ENCODE assay signal across 8 cellular contexts in the genomic region with DNA sequence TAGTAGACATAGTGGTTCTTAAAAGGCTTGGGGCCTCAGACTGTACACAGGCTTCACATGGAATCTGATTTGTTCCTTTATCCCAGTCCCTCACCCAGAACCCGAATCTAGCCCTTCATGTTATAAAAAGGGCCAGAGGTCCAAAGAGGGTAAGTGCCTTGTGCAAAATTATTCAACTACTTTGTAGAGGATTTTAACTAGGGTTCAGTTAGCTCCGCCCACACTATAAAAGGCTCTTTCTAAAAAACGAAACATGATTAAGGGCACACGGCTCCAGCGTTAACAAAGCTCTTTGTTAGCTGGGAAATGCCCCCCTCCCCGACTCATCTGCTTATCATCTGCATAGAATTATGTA. TPM values are rescaled to one million over a fixed set of nuclear protein-coding genes. Genes with fewer than 3 reads are reported as not detected.
DNase-seq lines count a peak whose midpoint lies in the region; ATAC-seq and TF ChIP-seq lines count a peak whose summit lies in the region.

No MANE protein-coding gene starts in this region.

- H3K4me2 ChIP-seq in PC-9: peak overlapping the region; percentile 97

- H3F3A ChIP-seq in PC-9 (ENCODE audit: insufficient read depth, low read depth): peaks cover 25% of the 10 kb centered on the region

- CTCF ChIA-PET in PC-9 (lab: Charles Lee): interaction anchor here (0.9 to 1.3 kb wide), 4 partner anchors 43 to 532 kb away, joined by 3 to 15 read pairs (median 4); no protein-coding TSS in a partner anchor

- no peaks in the 10 kb centered on the region for H3K9me2 ChIP-seq in PC-9 (ENCODE audit: insufficient read depth)

- TF ChIP-seq CTCF in GM12875 (IDR thresholded peaks at IDR 0.05; ENCODE audit: borderline replicate concordance, insufficient read depth, low read depth, low read length) (no peak), PC-9 (conservative IDR thresholded peaks at IDR 0.05) (no peak)

- no peaks in the 10 kb centered on the region for H3K27me3 ChIP-seq in PC-9 (ENCODE audit: insufficient read depth, low read depth)
- no peaks in the 10 kb centered on the region for H3K27me3 ChIP-seq in rectal smooth muscle tissue (ENCODE audit: control insufficient read depth, insufficient read depth, low read length)

- H3K79me2 ChIP-seq in PC-9 (ENCODE audit: low read depth): no peaks in the 10 kb centered on the region

- H3K4me3 ChIP-seq in GM12875 (ENCODE audit: low read depth, low read length) (peak overlapping the region; percentile 93), PC-9 (peak overlapping the region; percentile 94; the same call in 1 of the 2 replicates), rectal smooth muscle tissue (ENCODE audit: low read length) (peak overlapping the region; percentile 85)

- H2AFZ ChIP-seq in PC-9: peak overlapping the region; percentile 96; the same call in 1 of the 2 replicates

- no peak for DNase-seq in PC-9
- DNase-seq in epidermal melanocyte (ENCODE audit: insufficient read length, low spot score): peak; percentile 48
- DNase-seq in hippocampal formation (lab: John Stamatoyannopoulos, UW): no peak
- DNase-seq in glomerular visceral epithelial cell (ENCODE audit: extremely low spot score): no peak

- no peaks in the 10 kb centered on the region for H4K20me1 ChIP-seq in PC-9 (ENCODE audit: insufficient read depth)

- H3K27ac ChIP-seq in PC-9 (no peak overlapping the region), rectal smooth muscle tissue (ENCODE audit: low read depth, low read length) (no peak overlapping the region)

- no peak overlapping the region for H3K9ac ChIP-seq in rectal smooth muscle tissue (ENCODE audit: low read length)

- POLR2A ChIA-PET in PC-9 (lab: Charles Lee; ENCODE audit: unreplicated experiment): interaction anchor here (0.7 kb wide), 1 partner anchor 530 kb away, joined by 3 read pairs; no protein-coding TSS in a partner anchor

- peaks cover 8% of the 10 kb centered on the region for H3K4me1 ChIP-seq in PC-9 (replicated peaks; ENCODE audit: insufficient read depth)
- no peaks in the 10 kb centered on the region for H3K4me1 ChIP-seq in rectal smooth muscle tissue (ENCODE audit: control insufficient read depth, insufficient read depth, low read length)

- H3K36me3 ChIP-seq in PC-9 (ENCODE audit: low read depth) (no peaks in the 10 kb centered on the region), rectal smooth muscle tissue (ENCODE audit: control insufficient read depth, insufficient read depth, low read length) (no peaks in the 10 kb centered on the region)

- no TSS peak for BruUV-seq in PC-9 (replicated peaks; lab: Mats Ljungman, UMichigan)

- no peaks in the 10 kb centered on the region for H3K9me3 ChIP-seq in PC-9 (ENCODE audit: insufficient read depth, low read depth)

- intact Hi-C loops in PC-9 (cut with micrococcal nuclease; ENCODE audit: unreplicated experiment): loop anchor here (1.0 to 2.0 kb wide), 2 partner anchors 173 to 410 kb away; no protein-coding TSS in a partner anchor

- no peak for ATAC-seq in GM18502 (IDR thresholded peaks at IDR 0.05; ENCODE audit: poor library complexity, unreplicated experiment)
- ATAC-seq in GM21423 (IDR thresholded peaks at IDR 0.05; ENCODE audit: unreplicated experiment): no peak

RNA-seq across cellular contexts. Expression of a gene that starts 3.2 kb away (rescaled TPM):
- total RNA-seq in PC-9 (2021): 9.2 and 11.1 TPM in 2 replicates
